Comparison of ENCODE assay signal across 12 cellular contexts in the genomic region with DNA sequence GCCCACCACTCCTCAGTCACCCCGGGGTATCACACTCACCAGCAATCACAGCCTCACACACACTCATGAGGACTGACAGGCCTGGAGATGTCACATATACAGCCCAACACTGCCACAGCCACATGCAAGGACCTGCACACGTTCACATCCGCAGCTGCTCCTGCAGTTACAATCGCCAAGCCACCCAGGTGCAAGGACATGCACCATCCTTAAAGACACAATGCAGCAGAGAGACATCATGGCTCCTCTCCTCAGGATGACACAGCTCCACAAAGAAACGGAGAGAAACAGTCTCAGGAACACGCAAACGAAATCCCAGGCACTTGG. TPM values are rescaled to one million over a fixed set of nuclear protein-coding genes. Genes with fewer than 3 reads are reported as not detected.
DNase-seq lines count a peak whose midpoint lies in the region; FAIRE-seq and TF ChIP-seq lines count a peak whose summit lies in the region.
"Had no signal": no experiment of that assay in that cellular context is flagged by ENCODE, and none has a peak within 500 bp of the region (broad histone marks: within the 10 kb centered on the region; RNA-seq: fewer than 3 reads in every experiment).

No MANE protein-coding gene starts in this region.

- peak overlapping the region; percentile 86 to 96 (median 90) for H3K4me3 Mint-ChIP-seq in brain
- H3K4me3 Mint-ChIP-seq in neural crest cell, result peak overlapping the region; percentile 85

- DNase-seq in DMS 273 (lab: John Stamatoyannopoulos, UW; ENCODE audit: unreplicated experiment), result peak; percentile 17
- no peak for DNase-seq in DMS 273 treated with DMSO at 0.1 percent for 48 hours (lab: John Stamatoyannopoulos, UW)
- DNase-seq in NCI-H2227 treated with DMSO at 0.1 percent for 48 hours (lab: John Stamatoyannopoulos, UW), result peak; percentile 55
- no peak for DNase-seq in neural crest cell (ENCODE audit: low read depth, low spot score)
- DNase-seq in HTR-8/SVneo (ENCODE audit: insufficient read length, low spot score), result no peak
- DNase-seq in SIG-M5 treated with dmso at 0.1 percent for 504 hours (lab: John Stamatoyannopoulos, UW; ENCODE audit: unreplicated experiment), result no peak
- no peak for DNase-seq in SHP77 (lab: John Stamatoyannopoulos, UW)
- DNase-seq: gastrocnemius medialis, NCI-H446 had no signal

- H3K27ac Mint-ChIP-seq in brain (peak overlapping the region; percentile 70 to 97 (median 95)), neural crest cell (ENCODE audit: unreplicated experiment) (no peak overlapping the region)

- H3K36me3 Mint-ChIP-seq in brain (peaks cover 3% of the 10 kb centered on the region), neural crest cell (ENCODE audit: low read depth) (peaks cover 4% of the 10 kb centered on the region)

- FAIRE-seq in HTR-8/SVneo (lab: Jason Lieb, UNC), result no peak
- FAIRE-seq: A204.1 had no signal

- H3K27me3 Mint-ChIP-seq in brain (peaks cover 11% of the 10 kb centered on the region), neural crest cell (ENCODE audit: low read depth) (peaks cover 73% of the 10 kb centered on the region)

- H3K9me3 Mint-ChIP-seq in brain (peaks cover 0 to 10% (median 7%) of the 10 kb centered on the region in 5 experiments), neural crest cell (no peaks in the 10 kb centered on the region)

- peaks cover 20% of the 10 kb centered on the region for H3K4me1 Mint-ChIP-seq in brain
- peaks cover 12% of the 10 kb centered on the region for H3K4me1 Mint-ChIP-seq in neural crest cell

- TF ChIP-seq CTCF in brain (conservative IDR thresholded peaks at IDR 0.05) (no peak), neural crest cell (conservative IDR thresholded peaks at IDR 0.05) (no peak)

RNA-seq across cellular contexts. Expression of gene PCSK1N, which starts 1.1 kb away (rescaled TPM):
- polyA plus RNA-seq in brain (ENCODE audit: insufficient read depth, low read depth, low replicate concordance), result 267 TPM
- total RNA-seq in neural crest cell, result 9.3 and 12.7 TPM in 2 replicates
- total RNA-seq: ascending aorta, gastrocnemius medialis had no signal

RNA-seq across cellular contexts. Expression of gene ERAS, which starts 8.0 kb away (rescaled TPM):
- 0.75 TPM for polyA plus RNA-seq in brain (ENCODE audit: insufficient read depth, low read depth, low replicate concordance)
- 0.49 and 0.50 TPM in 2 replicates for total RNA-seq in neural crest cell
- total RNA-seq: ascending aorta, gastrocnemius medialis had no signal

RNA-seq across cellular contexts. Expression of gene HDAC6, which starts 32.5 kb away (rescaled TPM):
- 97.9 TPM for polyA plus RNA-seq in brain (ENCODE audit: insufficient read depth, low read depth, low replicate concordance)
- 177 and 183 TPM in 2 replicates for total RNA-seq in neural crest cell

RNA-seq across cellular contexts. Expression of gene GATA1, which starts 48.0 kb away (rescaled TPM):
- not detected for polyA plus RNA-seq in brain (ENCODE audit: insufficient read depth, low read depth, low replicate concordance)
- not detected in 2 replicates for total RNA-seq in neural crest cell
- total RNA-seq: ascending aorta, gastrocnemius medialis had no signal

Comparison
In these comparisons a context has a peak if more than half of its experiments do, and no peak if none do; other contexts are left out.
1. DNase-seq: peak in DMS 273 (single experiment) and NCI-H2227 treated with DMSO at 0.1 percent for 48 hours (single experiment); none in DMS 273 treated with DMSO at 0.1 percent for 48 hours (single experiment), neural crest cell (single experiment), HTR-8/SVneo (single experiment), SIG-M5 treated with dmso at 0.1 percent for 504 hours (single experiment) and SHP77 (0 of 2).